In genomic region chr4:575281-576141, GRCh38 we compare ENCODE assay signal across 11 cellular contexts. TPM values are rescaled to one million over a fixed set of nuclear protein-coding genes. Genes with fewer than 3 reads are reported as not detected.
DNase-seq lines count a peak whose midpoint lies in the region; ATAC-seq and TF ChIP-seq lines count a peak whose summit lies in the region.
"Had no signal": no experiment of that assay in that cellular context is flagged by ENCODE, and none has a peak within 500 bp of the region (broad histone marks: within the 10 kb centered on the region; RNA-seq: fewer than 3 reads in every experiment).

No MANE protein-coding gene starts in this region.

- H3K27me3 ChIP-seq in WERI-Rb-1 (ENCODE audit: insufficient read depth, low read depth, severe bottlenecking) (no peaks in the 10 kb centered on the region), spleen (replicated peaks in 1 of 7) (peaks cover 6 to 98% (median 68%) of the 10 kb centered on the region in 7 donors)

- no peaks in the 10 kb centered on the region for H3K9me3 ChIP-seq in WERI-Rb-1 (ENCODE audit: severe bottlenecking)
- peaks cover 0 to 12% (median 0%) of the 10 kb centered on the region in 8 donors for H3K9me3 ChIP-seq in spleen
- H3K9me3 ChIP-seq: HAP-1 had no signal

- H3K36me3 ChIP-seq in WERI-Rb-1: no peaks in the 10 kb centered on the region
- H3K36me3 ChIP-seq in spleen: no peaks in the 10 kb centered on the region
- H3K36me3 ChIP-seq: HAP-1 had no signal

- H3K4me3 ChIP-seq in WERI-Rb-1 (ENCODE audit: low read depth, low read length) (peak overlapping the region; percentile 47), spleen (peak overlapping the region in 3 of 8 donors; percentile 6 to 55 (median 17))

- intact Hi-C loops in left cardiac atrium (cut with DNase I): no loop called here
- intact Hi-C loops in spleen (cut with DNase I; ENCODE audit: low total_unique reads): no loop called here

- DNase-seq in NCI-H82 (lab: John Stamatoyannopoulos, UW) (peak; percentile 18), NCI-H82 treated with DMSO at 0.1 percent for 48 hours (lab: John Stamatoyannopoulos, UW; ENCODE audit: unreplicated experiment) (no peak), WERI-Rb-1 (peak; percentile 44), left cardiac atrium (peak; percentile 36), spleen (peak; percentile 64), NCI-H1048 (lab: John Stamatoyannopoulos, UW) (no peak)
- no peak for DNase-seq in activated CD8-positive, alpha-beta memory T cell treated with anti-CD3 and anti-CD28 coated beads, Interleukin-2, amount 50 U/mL, for 48 hours
- DNase-seq: stimulated activated naive CD4-positive, alpha-beta T cell treated with Interleukin-2 at 50 U/mL for 16 hours had no signal

- peak; percentile 68 to 88 for ATAC-seq in left cardiac atrium
- ATAC-seq in HG02852 (IDR thresholded peaks at IDR 0.05; ENCODE audit: unreplicated experiment): no peak

- TF ChIP-seq POLR2A in spleen (IDR thresholded peaks at IDR 0.05): no peak

- TF ChIP-seq CTCF in WERI-Rb-1 (IDR thresholded peaks at IDR 0.05; ENCODE audit: low read depth, low read length) (no peak), spleen (IDR thresholded peaks at IDR 0.05 in 8 of 11, conservative IDR thresholded peaks at IDR 0.05 in 3 of 11) (no peak)

- H3K27ac ChIP-seq in WERI-Rb-1 (peak overlapping the region; percentile 66), spleen (no peak overlapping the region)
- H3K27ac ChIP-seq: C4-2B had no signal

- 2 to 7% (median 2%) methylated on average over 18 to 127 of the region's 127 CpGs for WGBS in spleen, 5 donors

- peaks cover 0 to 31% (median 17%) of the 10 kb centered on the region in 6 donors for H3K4me1 ChIP-seq in spleen
- H3K4me1 ChIP-seq: HAP-1 had no signal

RNA-seq across cellular contexts. Expression of gene TMEM271, which starts 0.6 kb away (rescaled TPM):
- total RNA-seq in left cardiac atrium: not detected
- not detected for total RNA-seq in spleen
- not detected for polyA plus RNA-seq in spleen

RNA-seq across cellular contexts. Expression of gene PDE6B, which starts 49.9 kb away (rescaled TPM):
- total RNA-seq in left cardiac atrium: 1 to 10 TPM; 4.7 to 5.2 TPM
- 10 to 100 TPM in 6 of 7 donors, 1 to 10 TPM in 1; 10.0 to 19.8 (median 15.8) TPM for total RNA-seq in spleen
- 1 to 10 TPM; 4.4 to 7.7 (median 6.1) TPM for polyA plus RNA-seq in spleen

Comparison
In these comparisons a context has a peak if more than half of its experiments do, and no peak if none do; other contexts are left out.
1. DNase-seq: peak in NCI-H82 (single experiment), WERI-Rb-1 (single experiment), left cardiac atrium (single experiment) and spleen (single experiment); none in NCI-H82 treated with DMSO at 0.1 percent for 48 hours (single experiment), activated CD8-positive, alpha-beta memory T cell treated with anti-CD3 and anti-CD28 coated beads, Interleukin-2, amount 50 U/mL, for 48 hours (single experiment) and NCI-H1048 (single experiment).